Comparison of ENCODE assay signal across 13 cellular contexts in genomic region chr7:102404862-102405188, GRCh38. TPM values are rescaled to one million over a fixed set of nuclear protein-coding genes. Genes with fewer than 3 reads are reported as not detected.
"Had no signal": no experiment of that assay in that cellular context is flagged by ENCODE, and none has a peak within 500 bp of the region (broad histone marks: within the 10 kb centered on the region; RNA-seq: fewer than 3 reads in every experiment).

No MANE protein-coding gene starts in this region.

RNA-seq across cellular contexts. Expression of gene SPDYE6, which starts 48.6 kb away (rescaled TPM):
- total RNA-seq: activated B cell treated with CpG ODN at 0.5 μM for 24 hours; activated CD4-positive, alpha-beta memory T cell treated with anti-CD3 and anti-CD28 coated beads for 36 hours; activated CD4-positive, alpha-beta T cell treated with anti-CD3 and anti-CD28 coated beads, Interleukin-2, amount 10 ng/mL, durations not matched to agents 24 days and 14 days; activated CD8-positive, alpha-beta memory T cell treated with anti-CD3 and anti-CD28 coated beads for 36 hours; activated naive CD4-positive, alpha-beta T cell treated with anti-CD3 and anti-CD28 coated beads for 36 hours; activated T-helper 17 cell treated with anti-CD3 and anti-CD28 coated beads, Interleukin-2, amount 50 U/mL, for 72 hours; astrocyte; LHCN-M2; MCF 10A; OCI-LY7; Peyer's patch; SK-MEL-5; T-helper 17 cell had no signal
